ENCODE assay signal across 13 cellular contexts in genomic region chr21:35203093-35204021, GRCh38.
DNase-seq lines count a peak whose midpoint lies in the region; ATAC-seq and TF ChIP-seq lines count a peak whose summit lies in the region.
"Had no signal": no experiment of that assay in that cellular context is flagged by ENCODE, and none has a peak within 500 bp of the region (broad histone marks: within the 10 kb centered on the region; RNA-seq: fewer than 3 reads in every experiment).

No MANE protein-coding gene starts in this region.

- no peak overlapping the region for H3K9ac ChIP-seq in OCI-LY1 (ENCODE audit: low read length)

- no peak for ATAC-seq in esophagus mucosa
- ATAC-seq in HG02840 (IDR thresholded peaks at IDR 0.05; ENCODE audit: low FRiP score, unreplicated experiment), result no peak

- H3K27me3 ChIP-seq in OCI-LY1 (ENCODE audit: insufficient read depth, low read length), result no peaks in the 10 kb centered on the region
- H3K27me3 ChIP-seq: neutrophil had no signal

- no peaks in the 10 kb centered on the region for H3K9me2 ChIP-seq in OCI-LY1 (ENCODE audit: low read depth, low read length)

- no peak overlapping the region for H3K4me3 ChIP-seq in OCI-LY1 (ENCODE audit: low read depth, low read length, poor library complexity, severe bottlenecking)
- H3K4me3 ChIP-seq: SK-N-MC had no signal

- in situ Hi-C loops in Caki2 (cut with HindIII; ENCODE audit: low pct_unique_long_range_greater_than_20kb, low sequenced_read_pairs), result no loop called here

- H3K4me2 ChIP-seq in OCI-LY1 (ENCODE audit: low read length), result no peak overlapping the region

- no peak overlapping the region for H2AFZ ChIP-seq in OCI-LY1 (ENCODE audit: low read length)

- no peaks in the 10 kb centered on the region for H3K36me3 ChIP-seq in OCI-LY1 (ENCODE audit: insufficient read depth, low read length)
- H3K36me3 ChIP-seq: neutrophil had no signal

- no peaks in the 10 kb centered on the region for H4K20me1 ChIP-seq in OCI-LY1 (ENCODE audit: insufficient read depth, low read length)

- peaks cover 43% of the 10 kb centered on the region for H3K4me1 ChIP-seq in OCI-LY1 (ENCODE audit: insufficient read depth, low read length, severe bottlenecking)

- peak overlapping the region; percentile 5 for H3K27ac ChIP-seq in OCI-LY1 (ENCODE audit: low read depth, low read length, poor library complexity, severe bottlenecking)
- H3K27ac ChIP-seq: SK-N-MC had no signal

- TF ChIP-seq CTCF in OCI-LY1 (IDR thresholded peaks at IDR 0.05; ENCODE audit: low read length), result no peak

- H3K9me3 ChIP-seq in OCI-LY1 (ENCODE audit: low read length), result no peaks in the 10 kb centered on the region
- H3K9me3 ChIP-seq: Caco-2, neutrophil had no signal

- H3F3A ChIP-seq in OCI-LY1 (ENCODE audit: insufficient read depth, low read length), result no peaks in the 10 kb centered on the region

- peak; percentile 50 for DNase-seq in Caki2 (ENCODE audit: low read depth)
- peak; percentile 34 for DNase-seq in fibroblast of gingiva (ENCODE audit: low read depth)
- DNase-seq in renal cortical epithelial cell (ENCODE audit: low read depth), result peak; percentile 88
- no peak for DNase-seq in NCI-H446 treated with DMSO at 0.1 percent for 48 hours (lab: John Stamatoyannopoulos, UW)
- DNase-seq in OCI-M2 (lab: John Stamatoyannopoulos, UW; ENCODE audit: unreplicated experiment), result no peak
- DNase-seq: activated naive CD4-positive, alpha-beta T cell treated with anti-CD3 and anti-CD28 coated beads, Interleukin-2, amount 50 U/mL, for 16 hours; Caco-2; islet precursor cell had no signal

- H3K79me2 ChIP-seq in OCI-LY1 (ENCODE audit: insufficient read depth, low read length), result no peaks in the 10 kb centered on the region

Comparison
In these comparisons a context has a peak if more than half of its experiments do, and no peak if none do; other contexts are left out.
1. DNase-seq: peak in Caki2 (single experiment), fibroblast of gingiva (single experiment) and renal cortical epithelial cell (single experiment); none in NCI-H446 treated with DMSO at 0.1 percent for 48 hours (single experiment) and OCI-M2 (single experiment).